ENCODE assay signal across 10 cellular contexts in the genomic region with DNA sequence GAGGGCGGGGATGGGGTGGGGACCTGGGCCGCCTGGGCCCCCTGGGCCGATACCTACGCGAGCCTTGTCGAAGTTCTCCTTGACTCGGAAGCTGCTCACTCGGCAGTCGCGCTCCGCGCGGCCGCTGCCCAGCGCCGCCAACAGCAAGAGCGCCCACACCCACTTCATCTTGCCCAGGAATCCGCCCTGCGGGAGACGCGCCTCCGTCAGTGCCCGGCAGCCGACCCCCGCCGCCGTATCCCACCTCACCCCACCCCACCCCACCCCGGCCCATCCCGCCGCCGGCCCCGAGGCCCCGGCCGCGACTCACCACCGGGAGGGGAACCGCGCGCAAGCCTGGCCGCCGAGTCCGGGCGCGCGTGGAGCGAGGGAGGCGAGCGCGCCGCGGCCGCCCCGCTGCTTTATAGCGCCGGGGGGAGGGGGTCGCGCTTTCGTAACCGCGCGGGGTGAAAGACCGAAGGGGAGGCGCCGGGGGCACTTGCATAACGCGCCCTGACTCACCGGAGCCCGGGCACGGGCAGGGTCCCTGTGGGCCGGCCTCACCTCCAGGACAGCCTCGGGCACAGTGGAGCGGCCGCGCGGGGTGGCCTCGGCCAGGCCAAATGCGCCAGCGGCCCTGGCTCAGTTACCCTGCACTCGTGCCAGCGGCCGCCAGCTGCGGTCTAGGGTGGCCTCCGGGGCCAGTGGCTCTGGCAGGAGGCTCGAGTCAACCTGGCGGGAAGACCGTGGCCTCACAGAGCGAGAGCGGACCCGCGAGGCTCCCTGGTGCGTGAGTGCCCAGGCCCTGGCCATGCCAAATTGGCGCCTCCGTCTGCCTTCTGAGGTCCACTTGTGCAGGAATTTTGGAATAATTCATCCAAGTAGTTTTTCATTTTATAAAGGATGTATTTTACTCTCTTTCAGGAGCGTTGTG. TPM values are rescaled to one million over a fixed set of nuclear protein-coding genes. Genes with fewer than 3 reads are reported as not detected.
DNase-seq lines count a peak whose midpoint lies in the region; ATAC-seq, FAIRE-seq and TF ChIP-seq lines count a peak whose summit lies in the region.
"Had no signal": no experiment of that assay in that cellular context is flagged by ENCODE, and none has a peak within 500 bp of the region (broad histone marks: within the 10 kb centered on the region; RNA-seq: fewer than 3 reads in every experiment).

TSS of gene RBP4 (minus strand) at position 375 of the 913 bp plus-strand sequence. CDS start at position 168, 207 bp downstream.

- H4K20me1 ChIP-seq in keratinocyte (ENCODE audit: control insufficient read depth, extremely low read depth, insufficient read depth, low read length), result no peaks in the 10 kb centered on the region

- no peak within 1 kb of the TSS for H2AFZ ChIP-seq in keratinocyte (ENCODE audit: control insufficient read depth, low read length)

- peak; percentile 17 for DNase-seq in bronchial epithelial cell (ENCODE audit: low read depth)
- no peak for DNase-seq in keratinocyte (ENCODE audit: low read depth, low spot score)
- DNase-seq in spleen, result no peak
- no peak for DNase-seq in NCI-H2171 (lab: John Stamatoyannopoulos, UW)
- DNase-seq in Peyer's patch, result no peak
- DNase-seq: RPMI8226 had no signal

- H3K27me3 ChIP-seq in HUES64 (ENCODE audit: insufficient read depth, low read length), result peaks cover 64% of the 10 kb centered on the region
- peaks cover 25% of the 10 kb centered on the region for H3K27me3 ChIP-seq in bronchial epithelial cell (ENCODE audit: control insufficient read depth, insufficient read depth, low read length)
- H3K27me3 ChIP-seq in keratinocyte (ENCODE audit: control insufficient read depth, extremely low read depth, insufficient read depth, low read length), result peaks cover 42% of the 10 kb centered on the region
- peaks cover 0 to 69% (median 47%) of the 10 kb centered on the region in 7 donors for H3K27me3 ChIP-seq in spleen (replicated peaks in 1 of 7)
- H3K27me3 ChIP-seq in Peyer's patch, result no peaks in the 10 kb centered on the region

- no peaks in the 10 kb centered on the region; the same call in 1 of the 2 replicates for H3K4me1 ChIP-seq in HUES64 (ENCODE audit: insufficient read depth, low read length)
- no peaks in the 10 kb centered on the region for H3K4me1 ChIP-seq in keratinocyte (ENCODE audit: control insufficient read depth, extremely low read depth, insufficient read depth, low read length)
- peaks cover 5 to 21% (median 13%) of the 10 kb centered on the region in 6 donors for H3K4me1 ChIP-seq in spleen
- H3K4me1 ChIP-seq in Peyer's patch, result peaks cover 0 to 16% (median 0%) of the 10 kb centered on the region in 4 donors

- H3K79me2 ChIP-seq in keratinocyte (ENCODE audit: control insufficient read depth, insufficient read depth, low read length), result no peaks in the 10 kb centered on the region

- ATAC-seq in HG03571 (IDR thresholded peaks at IDR 0.05; ENCODE audit: unreplicated experiment) (no peak), HG02970 (IDR thresholded peaks at IDR 0.05; ENCODE audit: low FRiP score, unreplicated experiment) (no peak)

- WGBS in HUES64, result 1% methylated on average over 92 of the region's 94 CpGs
- 2 to 4% (median 3%) methylated on average over 20 to 94 of the region's 94 CpGs for WGBS in spleen, 5 donors

- H3K27ac ChIP-seq in HUES64 (ENCODE audit: low read depth, low read length), result no peak within 1 kb of the TSS
- H3K27ac ChIP-seq in keratinocyte (ENCODE audit: control insufficient read depth, insufficient read depth, low read length), result no peak within 1 kb of the TSS
- no peak within 1 kb of the TSS for H3K27ac ChIP-seq in spleen
- H3K27ac ChIP-seq in Peyer's patch, result no peak within 1 kb of the TSS

- H3K36me3 ChIP-seq in HUES64 (ENCODE audit: insufficient read depth, low read length) (no peaks in the 10 kb centered on the region), bronchial epithelial cell (ENCODE audit: control insufficient read depth, insufficient read depth, low read length) (no peaks in the 10 kb centered on the region), keratinocyte (ENCODE audit: control insufficient read depth in 2 of 2, extremely low read depth in 1 of 2, insufficient read depth in 2 of 2, low read length in 2 of 2) (no peaks in the 10 kb centered on the region), spleen (no peaks in the 10 kb centered on the region), Peyer's patch (no peaks in the 10 kb centered on the region)

- no peak for TF ChIP-seq POLR2A in spleen (IDR thresholded peaks at IDR 0.05)
- no peak for TF ChIP-seq POLR2A in Peyer's patch (IDR thresholded peaks at IDR 0.05)

- H3K9ac ChIP-seq in HUES64 (ENCODE audit: low read depth, low read length) (no peak within 1 kb of the TSS), keratinocyte (ENCODE audit: control insufficient read depth, extremely low read depth, insufficient read depth, low read length) (no peak within 1 kb of the TSS)

- TF ChIP-seq CTCF in bronchial epithelial cell (IDR thresholded peaks at IDR 0.05; ENCODE audit: insufficient read depth, low read length, severe bottlenecking) (no peak), keratinocyte (optimal IDR thresholded peaks at IDR 0.05 in 1 of 3, IDR thresholded peaks at IDR 0.05 in 1 of 3, conservative IDR thresholded peaks at IDR 0.05 in 1 of 3; ENCODE audit: extremely low read depth in 1 of 3, insufficient read depth in 2 of 3, low read length in 3 of 3) (no peak), spleen (IDR thresholded peaks at IDR 0.05 in 8 of 11, conservative IDR thresholded peaks at IDR 0.05 in 3 of 11) (no peak), Peyer's patch (IDR thresholded peaks at IDR 0.05) (no peak)

- intact Hi-C loops in spleen (cut with DNase I; ENCODE audit: low total_unique reads), result no loop called here

- H3K9me3 ChIP-seq in HUES64 (ENCODE audit: insufficient read depth, low read depth, low read length) (no peaks in the 10 kb centered on the region), keratinocyte (ENCODE audit: control insufficient read depth, low read depth, low read length) (no peaks in the 10 kb centered on the region), spleen (no peaks in the 10 kb centered on the region), Peyer's patch (no peaks in the 10 kb centered on the region)

- FAIRE-seq in bronchial epithelial cell (lab: Jason Lieb, UNC), result no peak
- FAIRE-seq in keratinocyte (lab: Jason Lieb, UNC), result no peak
- FAIRE-seq: colon had no signal

- H3K9me1 ChIP-seq in keratinocyte (ENCODE audit: control insufficient read depth, extremely low read depth, insufficient read depth, low read length), result no peaks in the 10 kb centered on the region

- H3K4me2 ChIP-seq in keratinocyte (ENCODE audit: control insufficient read depth, extremely low read depth, insufficient read depth, low read depth, low read length), result peak within 1 kb of the TSS; percentile 25

- H3K4me3 ChIP-seq in HUES64 (ENCODE audit: low read length), result peak within 1 kb of the TSS; percentile 55
- peak within 1 kb of the TSS; percentile 20 for H3K4me3 ChIP-seq in bronchial epithelial cell (ENCODE audit: low read depth, low read length)
- no peak within 1 kb of the TSS for H3K4me3 ChIP-seq in keratinocyte (ENCODE audit: control insufficient read depth in 2 of 3, extremely low read depth in 1 of 3, insufficient read depth in 2 of 3, low read depth in 1 of 3, low read length in 3 of 3)
- H3K4me3 ChIP-seq in spleen, result peak within 1 kb of the TSS in 7 of 8 donors; percentile 8 to 60 (median 25)
- peak within 1 kb of the TSS in 2 of 4 donors; percentile 46 to 54 for H3K4me3 ChIP-seq in Peyer's patch

- dilution Hi-C loops in keratinocyte (cut with MboI; ENCODE audit: extremely low pct_ligation_motif_present, low sequenced_read_pairs), result no loop called here

RNA-seq across cellular contexts. Expression of gene RBP4, which starts in this region (rescaled TPM):
- 1.4 TPM for polyA plus RNA-seq in HUES64 (2013, experiment 1 of 2)
- polyA plus RNA-seq in HUES64 (2013, experiment 2 of 2), result 3.1 TPM
- total RNA-seq in bronchial epithelial cell (not detected in 2 replicates), spleen (1 to 10 TPM in 1 of 7 donors, not detected in 6; 1.3 TPM), Peyer's patch (1 to 10 TPM in 2 of 4 donors, not detected in 2; 1.7 to 3.9 TPM)
- polyA plus RNA-seq in keratinocyte (not detected in 3 replicates), spleen (under 1 TPM; 0.20 to 0.29 (median 0.23) TPM)
- polyA plus RNA-seq in keratinocyte (2011; ENCODE audit: low read depth), result not detected
- not detected in 2 replicates for polyA plus RNA-seq in keratinocyte (2011; cell fraction: cytosol; rRNA removed)
- not detected in 2 replicates for polyA plus RNA-seq in keratinocyte (2011; cell fraction: nucleus; rRNA removed)
- not detected in 2 replicates for polyA plus RNA-seq in keratinocyte (2012; ENCODE audit: low replicate concordance)
- polyA minus RNA-seq in keratinocyte, result not detected in 3 replicates
- not detected for polyA minus RNA-seq in keratinocyte (2011; cell fraction: cytosol; rRNA and poly(A)+ RNA removed)
- polyA minus RNA-seq in keratinocyte (2011; cell fraction: nucleus; rRNA and poly(A)+ RNA removed), result not detected in 2 replicates

Comparison
In these comparisons a context has a peak if more than half of its experiments do, and no peak if none do; other contexts are left out.
1. Peak in DNase-seq and H3K4me3 ChIP-seq in bronchial epithelial cell; RNA of the gene not detected or under 1 TPM.
2. H3K4me3 ChIP-seq: peak in HUES64 (single experiment) and spleen (7 of 8); none in keratinocyte (0 of 3).